16 cellular contexts compared by ENCODE assay signal in genomic region chr2:39114771-39115170, GRCh38. TPM values are rescaled to one million over a fixed set of nuclear protein-coding genes. Genes with fewer than 3 reads are reported as not detected.
DNase-seq lines count a peak whose midpoint lies in the region; ATAC-seq and TF ChIP-seq lines count a peak whose summit lies in the region.
"Had no signal": no experiment of that assay in that cellular context is flagged by ENCODE, and none has a peak within 500 bp of the region (broad histone marks: within the 10 kb centered on the region; RNA-seq: fewer than 3 reads in every experiment).

No MANE protein-coding gene starts in this region.

- no peak for TF ChIP-seq CTCF in MCF 10A (IDR thresholded peaks at IDR 0.05; ENCODE audit: unreplicated experiment)

- BruUV-seq in MCF 10A (replicated peaks; lab: Mats Ljungman, UMichigan): no TSS peak

- intact Hi-C loops in MCF 10A (cut with micrococcal nuclease): no loop called here
- intact Hi-C loops in Right ventricle myocardium superior (cut with DNase I): loop anchor here (5.0 kb wide), 1 partner anchor 52 kb away; no protein-coding TSS in a partner anchor

- H3K4me3 Mint-ChIP-seq in CD4-positive, CD25-positive, alpha-beta regulatory T cell: peak overlapping the region in 1 of 4 donors; percentile 44
- peak overlapping the region in 3 of 7 donors; percentile 4 to 34 (median 12) for H3K4me3 Mint-ChIP-seq in CD8-positive, alpha-beta memory T cell
- peak overlapping the region; percentile 51 for H3K4me3 Mint-ChIP-seq in activated CD4-positive, alpha-beta memory T cell treated with anti-CD3 and anti-CD28 coated beads, Interleukin-2, amount 10 ng/mL, durations not matched to agents 7 days and 5 days
- H3K4me3 Mint-ChIP-seq in MCF 10A (ENCODE audit: unreplicated experiment): no peak overlapping the region
- H3K4me3 Mint-ChIP-seq in stimulated activated naive B cell treated with anti-CD40 and anti-IgM and Interleukin-4, amounts not matched to agents 10 μg/mL and 1 μg/mL and 100 μg/mL, for 72 hours: no peak overlapping the region
- H3K4me3 Mint-ChIP-seq: naive B cell had no signal

- peaks cover 39% of the 10 kb centered on the region for H3K36me3 Mint-ChIP-seq in CD4-positive, CD25-positive, alpha-beta regulatory T cell
- peaks cover 0 to 55% (median 13%) of the 10 kb centered on the region in 3 donors for H3K36me3 Mint-ChIP-seq in CD8-positive, alpha-beta memory T cell
- peaks cover 89% of the 10 kb centered on the region for H3K36me3 Mint-ChIP-seq in activated CD4-positive, alpha-beta memory T cell treated with anti-CD3 and anti-CD28 coated beads, Interleukin-2, amount 10 ng/mL, durations not matched to agents 7 days and 5 days (ENCODE audit: low read depth)
- H3K36me3 Mint-ChIP-seq in MCF 10A (ENCODE audit: insufficient read depth, unreplicated experiment): peaks cover 5% of the 10 kb centered on the region
- peaks cover 22 to 47% of the 10 kb centered on the region in 2 donors for H3K36me3 Mint-ChIP-seq in stimulated activated naive B cell treated with anti-CD40 and anti-IgM and Interleukin-4, amounts not matched to agents 10 μg/mL and 1 μg/mL and 100 μg/mL, for 72 hours

- no peak overlapping the region for H3K4me3 ChIP-seq in CD4-positive, CD25-positive, alpha-beta regulatory T cell (ENCODE audit: low read depth, low read length)
- no peak overlapping the region for H3K4me3 ChIP-seq in CD8-positive, alpha-beta memory T cell (ENCODE audit: low read length)
- H3K4me3 ChIP-seq: lower lobe of right lung, upper lobe of left lung had no signal

- H3K36me3 ChIP-seq in CD4-positive, CD25-positive, alpha-beta regulatory T cell (ENCODE audit: control insufficient read depth, insufficient read depth, low read length): peaks cover 12% of the 10 kb centered on the region
- H3K36me3 ChIP-seq in CD8-positive, alpha-beta memory T cell (ENCODE audit: insufficient read depth, low read length): no peaks in the 10 kb centered on the region

- H3K27ac Mint-ChIP-seq in CD4-positive, CD25-positive, alpha-beta regulatory T cell: peak overlapping the region in 2 of 3 donors; percentile 7 to 55
- peak overlapping the region in 7 of 8 donors; percentile 38 to 83 (median 69) for H3K27ac Mint-ChIP-seq in CD8-positive, alpha-beta memory T cell
- peak overlapping the region; percentile 50 for H3K27ac Mint-ChIP-seq in activated CD4-positive, alpha-beta memory T cell treated with anti-CD3 and anti-CD28 coated beads, Interleukin-2, amount 10 ng/mL, durations not matched to agents 7 days and 5 days
- H3K27ac Mint-ChIP-seq in MCF 10A (ENCODE audit: low read depth, unreplicated experiment): no peak overlapping the region
- H3K27ac Mint-ChIP-seq in stimulated activated naive B cell treated with anti-CD40 and anti-IgM and Interleukin-4, amounts not matched to agents 10 μg/mL and 1 μg/mL and 100 μg/mL, for 72 hours: no peak overlapping the region

- no peak overlapping the region for H3K27ac ChIP-seq in CD4-positive, CD25-positive, alpha-beta regulatory T cell (ENCODE audit: insufficient read depth, low read length, poor library complexity, severe bottlenecking)
- H3K27ac ChIP-seq in CD8-positive, alpha-beta memory T cell (ENCODE audit: low read depth, low read length): no peak overlapping the region
- H3K27ac ChIP-seq: lower lobe of right lung, upper lobe of left lung, VCaP had no signal

- peaks cover 24% of the 10 kb centered on the region for H3K4me1 ChIP-seq in CD4-positive, CD25-positive, alpha-beta regulatory T cell (ENCODE audit: control insufficient read depth, insufficient read depth, low read length, poor library complexity, severe bottlenecking)
- H3K4me1 ChIP-seq in CD8-positive, alpha-beta memory T cell (ENCODE audit: insufficient read depth, low read length): peaks cover 28% of the 10 kb centered on the region

- H3K9me3 ChIP-seq in CD4-positive, CD25-positive, alpha-beta regulatory T cell (ENCODE audit: control insufficient read depth in 2 of 2, low read length in 2 of 2): no peaks in the 10 kb centered on the region
- no peaks in the 10 kb centered on the region for H3K9me3 ChIP-seq in CD8-positive, alpha-beta memory T cell (ENCODE audit: low read length)
- H3K9me3 ChIP-seq: lower lobe of right lung, upper lobe of left lung had no signal

- H3K27me3 Mint-ChIP-seq in CD4-positive, CD25-positive, alpha-beta regulatory T cell: no peaks in the 10 kb centered on the region
- H3K27me3 Mint-ChIP-seq in CD8-positive, alpha-beta memory T cell: no peaks in the 10 kb centered on the region
- H3K27me3 Mint-ChIP-seq in activated CD4-positive, alpha-beta memory T cell treated with anti-CD3 and anti-CD28 coated beads, Interleukin-2, amount 10 ng/mL, durations not matched to agents 7 days and 5 days: no peaks in the 10 kb centered on the region
- no peaks in the 10 kb centered on the region for H3K27me3 Mint-ChIP-seq in MCF 10A (ENCODE audit: insufficient read depth, unreplicated experiment)
- no peaks in the 10 kb centered on the region for H3K27me3 Mint-ChIP-seq in stimulated activated naive B cell treated with anti-CD40 and anti-IgM and Interleukin-4, amounts not matched to agents 10 μg/mL and 1 μg/mL and 100 μg/mL, for 72 hours
- H3K27me3 Mint-ChIP-seq: naive B cell had no signal

- CTCF ChIA-PET in CD8-positive, alpha-beta memory T cell (lab: Charles Lee): interaction anchor here (1.3 to 7.8 kb wide), 3 partner anchors 14 to 114 kb away, joined by 3 to 123 read pairs (median 5); no protein-coding TSS in a partner anchor
- CTCF ChIA-PET in activated CD4-positive, alpha-beta memory T cell treated with anti-CD3 and anti-CD28 coated beads, Interleukin-2, amount 10 ng/mL, durations not matched to agents 7 days and 5 days (lab: Charles Lee): interaction anchor here (1.4 kb wide), 1 partner anchor 115 kb away, joined by 5 read pairs; no protein-coding TSS in a partner anchor
- CTCF ChIA-PET in MCF 10A (lab: Yijun Ruan, JAX): no interaction called here

- H3K9me3 Mint-ChIP-seq in CD4-positive, CD25-positive, alpha-beta regulatory T cell: no peaks in the 10 kb centered on the region
- H3K9me3 Mint-ChIP-seq in CD8-positive, alpha-beta memory T cell: no peaks in the 10 kb centered on the region
- no peaks in the 10 kb centered on the region for H3K9me3 Mint-ChIP-seq in activated CD4-positive, alpha-beta memory T cell treated with anti-CD3 and anti-CD28 coated beads, Interleukin-2, amount 10 ng/mL, durations not matched to agents 7 days and 5 days
- H3K9me3 Mint-ChIP-seq in MCF 10A (ENCODE audit: unreplicated experiment): no peaks in the 10 kb centered on the region
- peaks cover 0 to 2% of the 10 kb centered on the region in 2 donors for H3K9me3 Mint-ChIP-seq in stimulated activated naive B cell treated with anti-CD40 and anti-IgM and Interleukin-4, amounts not matched to agents 10 μg/mL and 1 μg/mL and 100 μg/mL, for 72 hours
- H3K9me3 Mint-ChIP-seq: naive B cell had no signal

- POLR2A ChIA-PET in CD8-positive, alpha-beta memory T cell (lab: Charles Lee): interaction anchor here (0.7 kb wide), 1 partner anchor 13 kb away, joined by 4 read pairs; no protein-coding TSS in a partner anchor
- POLR2A ChIA-PET in activated CD4-positive, alpha-beta memory T cell treated with anti-CD3 and anti-CD28 coated beads, Interleukin-2, amount 10 ng/mL, durations not matched to agents 7 days and 5 days (lab: Charles Lee): interaction anchor here (0.6 to 12.2 kb wide), 5 partner anchors 13 to 115 kb away, joined by 4 to 125 read pairs (median 6); no protein-coding TSS in a partner anchor
- POLR2A ChIA-PET in MCF 10A (lab: Yijun Ruan, JAX): no interaction called here

- DNase-seq in CD4-positive, CD25-positive, alpha-beta regulatory T cell: no peak
- no peak for DNase-seq in CD8-positive, alpha-beta memory T cell
- no peak for DNase-seq in activated CD4-positive, alpha-beta memory T cell treated with anti-CD3 and anti-CD28 coated beads, Interleukin-2, amount 10 ng/mL, durations not matched to agents 7 days and 5 days
- DNase-seq in kidney tubule cell (ENCODE audit: low spot score) (peak; percentile 15), MCF 10A (ENCODE audit: unreplicated experiment) (no peak), T1000 (lab: John Stamatoyannopoulos, UW) (no peak), Right ventricle myocardium superior (no peak)
- no peak for DNase-seq in stimulated activated naive B cell treated with anti-CD40 and anti-IgM and Interleukin-4, amounts not matched to agents 10 μg/mL and 1 μg/mL and 100 μg/mL, for 72 hours
- DNase-seq: effector CD8-positive, alpha-beta T cell; lower lobe of right lung; naive B cell; NCI-H146; NCI-H345; NK-92 treated with Interleukin-12 subunit alpha and Interleukin-12 subunit beta, amount 100 ng/mL, for 24 hours; upper lobe of left lung had no signal

- ATAC-seq in CD4-positive, CD25-positive, alpha-beta regulatory T cell (ENCODE audit: low read depth in 2 of 2): no peak
- ATAC-seq in Right ventricle myocardium superior (ENCODE audit: poor library complexity): no peak
- no peak for ATAC-seq in stimulated activated naive B cell treated with anti-CD40 and anti-IgM and Interleukin-4, amounts not matched to agents 10 μg/mL and 1 μg/mL and 100 μg/mL, for 72 hours (replicated peaks)
- ATAC-seq: lower lobe of right lung had no signal

- no peaks in the 10 kb centered on the region for H3K27me3 ChIP-seq in CD4-positive, CD25-positive, alpha-beta regulatory T cell (ENCODE audit: control insufficient read depth, insufficient read depth, low read length)
- no peaks in the 10 kb centered on the region for H3K27me3 ChIP-seq in CD8-positive, alpha-beta memory T cell (ENCODE audit: insufficient read depth, low read length, poor library complexity, severe bottlenecking)
- H3K27me3 ChIP-seq: upper lobe of left lung had no signal

- peaks cover 37 to 85% (median 70%) of the 10 kb centered on the region in 4 donors for H3K4me1 Mint-ChIP-seq in CD4-positive, CD25-positive, alpha-beta regulatory T cell
- peaks cover 68 to 91% (median 89%) of the 10 kb centered on the region in 3 donors for H3K4me1 Mint-ChIP-seq in CD8-positive, alpha-beta memory T cell
- H3K4me1 Mint-ChIP-seq in activated CD4-positive, alpha-beta memory T cell treated with anti-CD3 and anti-CD28 coated beads, Interleukin-2, amount 10 ng/mL, durations not matched to agents 7 days and 5 days: peaks cover 75% of the 10 kb centered on the region
- H3K4me1 Mint-ChIP-seq in MCF 10A (ENCODE audit: insufficient read depth, unreplicated experiment): peaks cover 37% of the 10 kb centered on the region
- peaks cover 34 to 63% of the 10 kb centered on the region in 2 donors for H3K4me1 Mint-ChIP-seq in stimulated activated naive B cell treated with anti-CD40 and anti-IgM and Interleukin-4, amounts not matched to agents 10 μg/mL and 1 μg/mL and 100 μg/mL, for 72 hours

RNA-seq across cellular contexts. Expression of gene SOS1, which starts 6.1 kb away (rescaled TPM):
- total RNA-seq in CD4-positive, CD25-positive, alpha-beta regulatory T cell: 50.4 TPM
- 10 to 100 TPM in 3 of 4 donors, 1 to 10 TPM in 1; 5.5 to 15.2 (median 11.9) TPM for polyA plus RNA-seq in CD4-positive, CD25-positive, alpha-beta regulatory T cell
- 10 to 100 TPM; 72.6 to 75.9 TPM for total RNA-seq in CD8-positive, alpha-beta memory T cell
- polyA plus RNA-seq in CD8-positive, alpha-beta memory T cell: 14.5 TPM
- 100 to 1,000 TPM; 229 to 254 TPM for total RNA-seq in activated CD4-positive, alpha-beta memory T cell treated with anti-CD3 and anti-CD28 coated beads, Interleukin-2, amount 10 ng/mL, durations not matched to agents 7 days and 5 days
- total RNA-seq in MCF 10A (2022): 18.5 and 23.3 TPM in 2 replicates
- 24.2 TPM for total RNA-seq in Right ventricle myocardium superior

Comparison
In these comparisons a context has a peak if more than half of its experiments do, and no peak if none do; other contexts are left out.
1. H3K27ac Mint-ChIP-seq: peak in CD4-positive, CD25-positive, alpha-beta regulatory T cell (2 of 3), CD8-positive, alpha-beta memory T cell (7 of 8) and activated CD4-positive, alpha-beta memory T cell treated with anti-CD3 and anti-CD28 coated beads, Interleukin-2, amount 10 ng/mL, durations not matched to agents 7 days and 5 days (single experiment); none in MCF 10A (single experiment) and stimulated activated naive B cell treated with anti-CD40 and anti-IgM and Interleukin-4, amounts not matched to agents 10 μg/mL and 1 μg/mL and 100 μg/mL, for 72 hours (single experiment).